Comparison of ENCODE assay signal across 14 cellular contexts in the genomic region with DNA sequence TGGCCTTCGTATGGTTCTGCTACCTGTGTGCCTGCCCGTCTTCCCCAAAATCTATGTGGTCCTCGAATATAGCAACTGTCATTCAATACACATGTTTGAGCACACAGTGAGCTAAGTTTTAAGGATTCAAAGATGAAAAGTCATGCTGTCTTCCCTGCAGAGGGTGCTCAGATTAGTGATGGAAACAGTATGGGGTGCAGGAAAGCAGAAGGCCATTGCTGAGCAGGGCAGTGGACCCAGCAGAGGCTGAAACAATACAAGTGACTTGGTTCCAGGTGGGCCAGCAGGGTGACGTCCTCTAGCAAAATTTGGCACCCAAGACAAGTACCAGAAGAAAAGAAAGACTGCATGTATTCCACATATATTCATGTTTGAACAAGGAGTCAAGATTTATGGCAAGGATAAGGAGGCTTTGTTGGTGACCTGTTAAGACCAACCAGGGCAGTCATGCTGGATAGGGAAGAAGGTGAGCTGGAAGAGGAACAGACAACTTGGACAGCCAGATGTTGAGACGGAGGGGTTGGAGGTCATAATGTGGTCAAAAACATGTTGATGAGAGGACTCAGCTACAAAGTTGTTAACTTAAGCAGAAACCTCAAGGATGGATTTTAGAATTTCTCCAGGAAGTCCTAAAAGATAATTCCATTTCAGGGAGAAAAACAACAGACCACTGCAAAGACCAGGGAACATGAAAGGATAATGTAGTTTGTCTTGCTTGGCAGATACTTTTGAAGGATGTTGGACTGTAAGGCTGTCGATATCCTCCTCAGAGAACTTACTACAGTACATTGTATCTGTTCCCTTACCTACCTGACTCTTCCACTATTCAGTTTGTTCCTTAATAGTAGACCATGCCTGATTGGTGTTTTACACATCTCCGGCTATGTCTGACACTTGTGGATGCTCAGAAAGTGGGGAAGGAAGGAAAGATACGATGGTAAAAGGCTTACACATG. TPM values are rescaled to one million over a fixed set of nuclear protein-coding genes. Genes with fewer than 3 reads are reported as not detected.
"Had no signal": no experiment of that assay in that cellular context is flagged by ENCODE, and none has a peak within 500 bp of the region (broad histone marks: within the 10 kb centered on the region; RNA-seq: fewer than 3 reads in every experiment).

No MANE protein-coding gene starts in this region.

- H3K36me3 Mint-ChIP-seq: activated naive CD4-positive, alpha-beta T cell treated with anti-CD3 and anti-CD28 coated beads, Interleukin-2, amount 50 U/mL, for 72 hours had no signal

- H3K4me3 Mint-ChIP-seq: nephron progenitor cell had no signal

- H3K9me3 Mint-ChIP-seq: activated naive CD4-positive, alpha-beta T cell treated with anti-CD3 and anti-CD28 coated beads, Interleukin-2, amount 50 U/mL, for 72 hours; nephron progenitor cell had no signal

- FAIRE-seq: urothelium cell line had no signal

- DNase-seq: activated CD4-positive, alpha-beta T cell treated with anti-CD3 and anti-CD28 coated beads for 48 hours; activated effector memory CD4-positive, alpha-beta T cell treated with Interleukin-2 at 50 U/mL for 16 hours; activated T-cell treated with anti-CD3 and anti-CD28 coated beads for 4 hours; nephron progenitor cell; stimulated activated CD4-positive, alpha-beta T cell treated with anti-CD3 and anti-CD28 coated beads, Interleukin-12 subunit alpha, Interleukin-12 subunit beta, amount 100 ng/mL, for 4 hours; stomach; WERI-Rb-1 had no signal

- ATAC-seq: activated naive CD4-positive, alpha-beta T cell treated with anti-CD3 and anti-CD28 coated beads, Interleukin-2, amount 50 U/mL, for 72 hours had no signal

RNA-seq across cellular contexts. Expression of gene HLA-DQA1, which starts 2.5 kb away (rescaled TPM):
- total RNA-seq: chondrocyte, fibroblast of villous mesenchyme, lung microvascular endothelial cell, osteoblast, pulmonary artery endothelial cell had no signal

RNA-seq across cellular contexts. Expression of gene HLA-DQB1, which starts 26.7 kb away (rescaled TPM):
- total RNA-seq: chondrocyte, fibroblast of villous mesenchyme, pulmonary artery endothelial cell had no signal

RNA-seq across cellular contexts. Expression of gene HLA-DRB1, which starts 50.1 kb away (rescaled TPM):
- total RNA-seq: chondrocyte, fibroblast of villous mesenchyme, pulmonary artery endothelial cell had no signal
